In genomic region chr14:69662636-69663321, GRCh38 we compare ENCODE assay signal across 1 cellular context.
TF ChIP-seq lines count a peak whose summit lies in the region.

No MANE protein-coding gene starts in this region.

TF ChIP-seq in GM23338, 12 proteins besides CTCF, POLR2A, EP300 and RAD21 (continued from another document):
- TF ChIP-seq REST (IDR thresholded peaks at IDR 0.05; ENCODE audit: unreplicated experiment) (no peak), STAT1 (IDR thresholded peaks at IDR 0.05; ENCODE audit: unreplicated experiment) (no peak), ZNF331 (CRISPR knock-in tag; IDR thresholded peaks at IDR 0.05; ENCODE audit: low read depth) (no peak)
